12 cellular contexts compared by ENCODE assay signal in the genomic region with DNA sequence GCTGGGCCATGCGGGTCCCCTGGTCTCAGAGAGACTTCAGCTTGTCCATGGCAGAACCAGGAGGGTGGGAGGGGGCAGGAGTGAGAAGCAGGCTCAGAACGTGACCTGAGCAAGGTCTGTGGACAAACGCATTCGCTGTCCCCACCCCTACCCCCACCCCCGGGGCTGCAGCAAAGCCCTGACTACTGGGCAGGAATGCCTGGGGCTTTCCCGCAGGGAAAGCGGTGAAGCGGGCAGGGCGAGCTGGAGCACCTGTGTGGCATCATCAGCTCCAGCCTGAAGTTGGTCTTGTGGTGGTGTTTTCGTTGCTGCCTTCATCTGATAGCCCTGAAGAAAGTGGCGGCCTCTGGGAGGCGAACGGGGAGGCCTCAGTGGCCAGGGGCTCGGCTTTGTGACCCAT. TPM values are rescaled to one million over a fixed set of nuclear protein-coding genes. Genes with fewer than 3 reads are reported as not detected.
DNase-seq lines count a peak whose midpoint lies in the region; ATAC-seq lines count a peak whose summit lies in the region.
"Had no signal": no experiment of that assay in that cellular context is flagged by ENCODE, and none has a peak within 500 bp of the region (broad histone marks: within the 10 kb centered on the region; RNA-seq: fewer than 3 reads in every experiment).

No MANE protein-coding gene starts in this region.

- H3K9me3 ChIP-seq in trophoblast cell (ENCODE audit: insufficient read depth, low read depth, low read length): peaks cover 3% of the 10 kb centered on the region

- no peak overlapping the region for H3K18ac ChIP-seq in trophoblast cell (ENCODE audit: low read length)

- H2AK5ac ChIP-seq in trophoblast cell (ENCODE audit: low read length): no peak overlapping the region

- no peaks in the 10 kb centered on the region for H3K36me3 ChIP-seq in trophoblast cell (ENCODE audit: control insufficient read depth in 1 of 2, insufficient read depth in 2 of 2, low read length in 2 of 2)

- H3K23ac ChIP-seq in trophoblast cell (ENCODE audit: low read length): no peak overlapping the region

- no peak overlapping the region for H4K8ac ChIP-seq in trophoblast cell (ENCODE audit: low read depth, low read length)

- no peak overlapping the region for H3K4ac ChIP-seq in trophoblast cell (ENCODE audit: low read depth, low read length)

- no peak overlapping the region for H3K4me3 ChIP-seq in trophoblast cell (ENCODE audit: low read depth, low read length)

- H3K14ac ChIP-seq in trophoblast cell (ENCODE audit: low read length): no peak overlapping the region

- H3K4me1 ChIP-seq in trophoblast cell (ENCODE audit: control insufficient read depth in 1 of 2, insufficient read depth in 2 of 2, low read length in 2 of 2): peaks cover 16 to 20% of the 10 kb centered on the region in 2 experiments

- WGBS in trophoblast cell (ENCODE audit: extremely low coverage, insufficient coverage, insufficient read length): no CpG with 5 or more reads among the region's 14 CpGs

- H2BK120ac ChIP-seq in trophoblast cell (ENCODE audit: insufficient read depth, low read length, poor library complexity): no peak overlapping the region

- no peak overlapping the region for H4K12ac ChIP-seq in trophoblast cell (ENCODE audit: low read depth, low read length)

- no peak overlapping the region for H3K9ac ChIP-seq in trophoblast cell (ENCODE audit: low read length)

- no peak overlapping the region for H2BK5ac ChIP-seq in trophoblast cell (ENCODE audit: low read depth, low read length, poor library complexity)

- no peak overlapping the region for H2BK12ac ChIP-seq in trophoblast cell (ENCODE audit: low read length)

- H3K79me1 ChIP-seq in trophoblast cell (ENCODE audit: low read length): peaks cover 3% of the 10 kb centered on the region

- no peak overlapping the region for H3K4me2 ChIP-seq in trophoblast cell (ENCODE audit: low read length)

- no peak overlapping the region for H3K27ac ChIP-seq in trophoblast cell (ENCODE audit: low read depth, low read length)

- H2AFZ ChIP-seq in trophoblast cell (ENCODE audit: insufficient read depth, low read length, poor library complexity): no peak overlapping the region

- DNase-seq in NCI-H2029 (lab: John Stamatoyannopoulos, UW) (peak; percentile 14), NCI-H2029 treated with DMSO at 0.1 percent for 48 hours (lab: John Stamatoyannopoulos, UW) (no peak), NCI-H526 treated with DMSO at 0.1 percent for 48 hours (lab: John Stamatoyannopoulos, UW) (peak; percentile 8), islet precursor cell (peak; percentile 53), trophoblast cell (peak; percentile 30 to 54), DMS114 treated with DMSO at 0.1 percent for 48 hours (lab: John Stamatoyannopoulos, UW; ENCODE audit: unreplicated experiment) (no peak)
- DNase-seq: CD8-positive, alpha-beta T cell; COR-L47; IMR-90 had no signal

- no peaks in the 10 kb centered on the region for H3K27me3 ChIP-seq in trophoblast cell (ENCODE audit: insufficient read depth, low read length)

- H4K91ac ChIP-seq in trophoblast cell (ENCODE audit: low read depth, low read length): no peak overlapping the region

- ATAC-seq in HG03159 (IDR thresholded peaks at IDR 0.05; ENCODE audit: unreplicated experiment): no peak
- ATAC-seq: CD8-positive, alpha-beta T cell had no signal

- H3K79me2 ChIP-seq in trophoblast cell (ENCODE audit: control insufficient read depth, insufficient read depth, low read length, poor library complexity): no peaks in the 10 kb centered on the region

RNA-seq across cellular contexts. Expression of a gene that starts 26.1 kb away (rescaled TPM):
- polyA plus RNA-seq in trophoblast cell (2013): 0.74 and 0.75 TPM in 2 replicates
- polyA plus RNA-seq: BJ, CD14-positive monocyte, IMR-90 had no signal

RNA-seq across cellular contexts. Expression of a gene that starts 49.2 kb away (rescaled TPM):
- 126 TPM in 2 replicates for polyA plus RNA-seq in trophoblast cell (2013)

RNA-seq across cellular contexts. Expression of a gene that starts 50.2 kb away (rescaled TPM):
- 43.4 and 44.4 TPM in 2 replicates for polyA plus RNA-seq in trophoblast cell (2013)

Comparison
In these comparisons a context has a peak if more than half of its experiments do, and no peak if none do; other contexts are left out.
1. DNase-seq: peak in NCI-H2029 (single experiment), NCI-H526 treated with DMSO at 0.1 percent for 48 hours (single experiment), islet precursor cell (single experiment) and trophoblast cell (2 of 2); none in NCI-H2029 treated with DMSO at 0.1 percent for 48 hours (single experiment) and DMS114 treated with DMSO at 0.1 percent for 48 hours (single experiment).